28 cellular contexts compared by ENCODE assay signal in genomic region chr5:54195701-54196100, GRCh38.
"Had no signal": no experiment of that assay in that cellular context is flagged by ENCODE, and none has a peak within 500 bp of the region (broad histone marks: within the 10 kb centered on the region; RNA-seq: fewer than 3 reads in every experiment).

No MANE protein-coding gene starts in this region.

- H3K79me2 ChIP-seq: parathyroid adenoma had no signal

- H3K4me1 ChIP-seq: neural progenitor cell, testis, upper lobe of right lung, uterus had no signal

- H3K27me3 ChIP-seq: neural progenitor cell, ovary, right lobe of liver, spleen, suprapubic skin, testis, tibial artery, transverse colon, upper lobe of right lung, uterus had no signal

- H2AFZ ChIP-seq: neural progenitor cell, parathyroid adenoma had no signal

- H3K36me3 ChIP-seq: neural progenitor cell, ovary, right lobe of liver, spleen, suprapubic skin, tibial artery, transverse colon, upper lobe of right lung, uterus had no signal

- H3K4me3 ChIP-seq: neural progenitor cell, ovary, psoas muscle, right lobe of liver, skin epidermis, smooth muscle cell, spleen, suprapubic skin, testis, tibial artery, transverse colon, upper lobe of right lung, uterus had no signal

- H3K4me2 ChIP-seq: neural progenitor cell, smooth muscle cell had no signal

- H3K9me3 ChIP-seq: ovary, psoas muscle, right lobe of liver, suprapubic skin, testis, tibial artery, transverse colon, upper lobe of right lung, uterus had no signal

- H3K27ac ChIP-seq: neural progenitor cell, ovary, parathyroid adenoma, psoas muscle, right lobe of liver, skin epidermis, spleen, suprapubic skin, testis, tibial artery, transverse colon, upper lobe of right lung, uterus had no signal

- H3K9ac ChIP-seq: neural progenitor cell, parathyroid adenoma had no signal

- ATAC-seq: natural killer cell; psoas muscle; right cardiac atrium; stimulated activated memory B cell treated with anti-CD40 and anti-IgM and Interleukin-4, amounts not matched to agents 10 μg/mL and 1 μg/mL and 100 μg/mL, for 72 hours; stimulated activated naive CD8-positive, alpha-beta T cell treated with anti-CD3 and anti-CD28 coated beads, Interleukin-15, amount 100 ng/mL, for 72 hours; stimulated activated naive CD8-positive, alpha-beta T cell treated with anti-CD3 and anti-CD28 coated beads, Interleukin-15, Interleukin-2, amounts not matched to agents 100 U/mL and 50 U/mL, for 24 hours; upper lobe of right lung had no signal

- DNase-seq: natural killer cell; occipital lobe; ovary; posterior cingulate gyrus; psoas muscle; right cardiac atrium; right lobe of liver; spleen; stimulated activated CD4-positive, alpha-beta T cell treated with anti-CD3 and anti-CD28 coated beads, Interleukin-12 subunit alpha, Interleukin-12 subunit beta, amount 100 ng/mL, for 4 hours; stimulated activated CD4-positive, alpha-beta T cell treated with anti-CD3 and anti-CD28 coated beads, Interleukin-1b, Interleukin-23, amount 100 ng/mL, for 48 hours; stimulated activated CD4-positive, alpha-beta T cell treated with anti-CD3 and anti-CD28 coated beads, Interleukin-4, amount 100 ng/mL, for 1 hour; stimulated activated CD4-positive, alpha-beta T cell treated with anti-CD3 and anti-CD28 coated beads, Interleukin-4, amount 100 ng/mL, for 4 hours; stimulated activated CD8-positive, alpha-beta memory T cell treated with anti-CD3 and anti-CD28 coated beads, Interleukin-4, amount 100 ng/mL, for 48 hours; stimulated activated naive CD4-positive, alpha-beta T cell; stimulated activated naive CD8-positive, alpha-beta T cell treated with anti-CD3 and anti-CD28 coated beads, Interleukin-15, amount 100 ng/mL, for 72 hours; stimulated activated naive CD8-positive, alpha-beta T cell treated with anti-CD3 and anti-CD28 coated beads, Interleukin-15, Interleukin-2, amounts not matched to agents 100 U/mL and 50 U/mL, for 24 hours; substantia nigra; testis; tibial artery; transverse colon; upper lobe of right lung; uterus had no signal
